1 cellular context compared by ENCODE assay signal in genomic region chr10:19977097-19977521, GRCh38.
TF ChIP-seq lines count a peak whose summit lies in the region.

No MANE protein-coding gene starts in this region.

TF ChIP-seq in GM23338, 12 proteins besides CTCF, POLR2A, EP300 and RAD21 (continued from another document):
- TF ChIP-seq ZNF462 (CRISPR knock-in tag; IDR thresholded peaks at IDR 0.05) = no peak
- no peak for TF ChIP-seq POLR2AphosphoS5 (IDR thresholded peaks at IDR 0.05; ENCODE audit: low read depth)
- no peak for TF ChIP-seq STAT1 (IDR thresholded peaks at IDR 0.05; ENCODE audit: unreplicated experiment)
- TF ChIP-seq ETS1 (IDR thresholded peaks at IDR 0.05) = no peak
- no peak for TF ChIP-seq EZH2 (IDR thresholded peaks at IDR 0.05; ENCODE audit: low read depth, unreplicated experiment)
- TF ChIP-seq JUNB (IDR thresholded peaks at IDR 0.05; ENCODE audit: unreplicated experiment) = no peak
